In the genomic region with DNA sequence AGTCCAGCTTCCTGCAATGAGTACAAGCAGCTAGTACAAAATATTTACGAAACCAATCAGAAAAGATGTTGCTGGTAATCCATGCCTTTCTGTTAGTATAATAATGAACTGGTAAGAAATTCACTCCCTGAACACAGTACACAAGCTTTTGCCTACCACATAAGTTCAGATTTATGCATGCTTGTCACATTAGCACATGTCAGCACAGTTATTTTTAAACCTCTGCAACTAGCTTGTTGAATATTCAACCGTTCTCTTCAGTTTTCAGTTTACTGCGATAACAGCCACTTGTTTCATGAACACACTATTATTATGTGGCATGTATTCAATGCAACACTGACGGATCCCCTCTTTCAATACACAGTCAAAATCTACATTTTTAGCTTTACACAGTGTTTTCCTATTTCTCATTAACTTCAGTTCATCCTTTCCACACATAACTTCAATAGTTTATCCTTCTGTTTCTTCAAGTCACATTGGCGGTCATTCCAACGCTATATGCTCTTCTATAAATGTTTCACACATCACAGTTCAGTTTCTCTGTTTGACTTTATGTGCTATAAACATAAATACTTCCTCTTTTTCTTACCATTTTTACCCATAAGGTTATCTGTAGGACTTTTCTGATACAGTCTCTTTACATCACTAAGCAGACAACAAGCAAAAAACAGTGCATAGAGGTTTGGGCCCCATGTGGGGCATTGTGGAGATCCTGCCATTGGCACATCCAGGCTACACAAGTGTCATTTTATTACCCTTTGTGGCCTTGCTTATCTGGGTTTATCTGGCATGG, we compare ENCODE assay signal across 20 cellular contexts.
DNase-seq lines count a peak whose midpoint lies in the region; ATAC-seq and TF ChIP-seq lines count a peak whose summit lies in the region.
"Had no signal": no experiment of that assay in that cellular context is flagged by ENCODE, and none has a peak within 500 bp of the region (broad histone marks: within the 10 kb centered on the region; RNA-seq: fewer than 3 reads in every experiment).

No MANE protein-coding gene starts in this region.

- BruUV-seq in OCI-LY7 (replicated peaks; lab: Mats Ljungman, UMichigan) = no TSS peak

- TF ChIP-seq CTCF in DOHH2 (IDR thresholded peaks at IDR 0.05; ENCODE audit: low read depth, low read length, poor library complexity, severe bottlenecking) (no peak), OCI-LY7 (conservative IDR thresholded peaks at IDR 0.05; ENCODE audit: low read length) (no peak)

- H3K27ac ChIP-seq in DOHH2 (ENCODE audit: low read depth, low read length) (peak overlapping the region; percentile 78), OCI-LY7 (ENCODE audit: low read depth, low read length, poor library complexity, severe bottlenecking) (peak overlapping the region; percentile 69)
- H3K27ac ChIP-seq: breast epithelium, gastrocnemius medialis, psoas muscle, uterus had no signal

- DNase-seq in OCI-LY7 (ENCODE audit: low spot score) (peak; percentile 30), AML-193 (lab: John Stamatoyannopoulos, UW) (no peak), NCI-H1694 (lab: John Stamatoyannopoulos, UW) (no peak)
- no peak for DNase-seq in activated CD4-positive, alpha-beta T cell treated with anti-CD3 and anti-CD28 coated beads, Interleukin-2, amount 50 U/mL, for 48 hours
- DNase-seq: activated CD4-positive, alpha-beta T cell treated with anti-CD3 and anti-CD28 coated beads for 48 hours; DMS 273 treated with DMSO at 0.1 percent for 48 hours; gastrocnemius medialis; kidney; mucosa of descending colon; NCI-H2171; OCI-M1; psoas muscle; stimulated activated CD4-positive, alpha-beta T cell treated with anti-CD3 and anti-CD28 coated beads, Interleukin-2, amount 100 ng/mL, for 24 hours; uterus had no signal

- H3K4me3 ChIP-seq in DOHH2 (ENCODE audit: low read length) (peak overlapping the region; percentile 38), OCI-LY7 (ENCODE audit: low read depth, low read length, poor library complexity, severe bottlenecking) (peak overlapping the region; percentile 40)
- H3K4me3 ChIP-seq: breast epithelium, gastrocnemius medialis, mucosa of descending colon, psoas muscle, uterus had no signal

- H3K9me3 ChIP-seq in DOHH2 (ENCODE audit: control insufficient read depth, insufficient read depth, low read length) (no peaks in the 10 kb centered on the region), OCI-LY7 (ENCODE audit: low read length) (no peaks in the 10 kb centered on the region)
- H3K9me3 ChIP-seq: breast epithelium, gastrocnemius medialis, mucosa of descending colon, psoas muscle, uterus had no signal

- H2AFZ ChIP-seq in OCI-LY7 (ENCODE audit: low read length) = no peak overlapping the region; the same call in 1 of the 2 replicates

- H3F3A ChIP-seq in DOHH2 (ENCODE audit: control insufficient read depth, insufficient read depth) = no peaks in the 10 kb centered on the region

- peaks cover 55% of the 10 kb centered on the region for H3K4me1 ChIP-seq in DOHH2 (ENCODE audit: control insufficient read depth, low read length)
- peaks cover 45% of the 10 kb centered on the region for H3K4me1 ChIP-seq in OCI-LY7 (ENCODE audit: insufficient read depth, low read length, poor library complexity, severe bottlenecking)
- H3K4me1 ChIP-seq: breast epithelium, psoas muscle, uterus had no signal

- peak; percentile 79 for ATAC-seq in GM19452 (IDR thresholded peaks at IDR 0.05; ENCODE audit: unreplicated experiment)
- peak; percentile 65 for ATAC-seq in HG03060 (IDR thresholded peaks at IDR 0.05; ENCODE audit: low read depth, unreplicated experiment)
- ATAC-seq in HG03108 (IDR thresholded peaks at IDR 0.05; ENCODE audit: unreplicated experiment) = no peak
- ATAC-seq: activated T-helper 17 cell treated with anti-CD3 and anti-CD28 coated beads, Interleukin-2, amount 50 U/mL, for 72 hours; gastrocnemius medialis; mucosa of descending colon; psoas muscle had no signal

- CTCF ChIA-PET in OCI-LY7 (lab: Charles Lee; ENCODE audit: unreplicated experiment) = no interaction called here

- H3K9me2 ChIP-seq in DOHH2 (replicated peaks; ENCODE audit: control insufficient read depth, low read length) (no peaks in the 10 kb centered on the region), OCI-LY7 (ENCODE audit: insufficient read depth, low read length) (no peaks in the 10 kb centered on the region)

- H3K79me2 ChIP-seq in DOHH2 (ENCODE audit: control insufficient read depth, low read length) (peaks cover 83% of the 10 kb centered on the region), OCI-LY7 (ENCODE audit: insufficient read depth, low read depth, low read length) (peaks cover 65% of the 10 kb centered on the region)

- H3K4me2 ChIP-seq in DOHH2 (ENCODE audit: low read length) (peak overlapping the region; percentile 67), OCI-LY7 (ENCODE audit: low read length) (peak overlapping the region; percentile 59)

- no peaks in the 10 kb centered on the region for H3K27me3 ChIP-seq in DOHH2 (ENCODE audit: control insufficient read depth, low read length)
- H3K27me3 ChIP-seq: breast epithelium, gastrocnemius medialis, uterus had no signal

- H3K36me3 ChIP-seq in DOHH2 (ENCODE audit: control insufficient read depth, low read length) (peaks cover 36% of the 10 kb centered on the region), OCI-LY7 (ENCODE audit: insufficient read depth, low read length) (peaks cover 40% of the 10 kb centered on the region)
- H3K36me3 ChIP-seq: breast epithelium, gastrocnemius medialis, uterus had no signal

- intact Hi-C loops in OCI-LY7 (cut with micrococcal nuclease; ENCODE audit: unreplicated experiment) = no loop called here

- no peaks in the 10 kb centered on the region for H4K20me1 ChIP-seq in DOHH2 (ENCODE audit: control insufficient read depth, insufficient read depth, low read depth, low read length)
- no peaks in the 10 kb centered on the region for H4K20me1 ChIP-seq in OCI-LY7 (ENCODE audit: insufficient read depth, low read length)

- POLR2A ChIA-PET in OCI-LY7 (lab: Charles Lee) = interaction anchor here (0.6 to 0.8 kb wide), 2 partner anchors 10 to 1946 kb away, joined by 3 to 4 read pairs; no protein-coding TSS in a partner anchor
